ENCODE assay signal across 16 cellular contexts in genomic region chr10:3395487-3395886, GRCh38.
A peak's percentile ranks its signal among the peaks of the same experiment; 100 is the strongest.
DNase-seq lines count a peak whose midpoint lies in the region; ATAC-seq and TF ChIP-seq lines count a peak whose summit lies in the region.
"Had no signal": no experiment of that assay in that cellular context is flagged by ENCODE, and none has a peak within 500 bp of the region (broad histone marks: within the 10 kb centered on the region; RNA-seq: fewer than 3 reads in every experiment).

No MANE protein-coding gene starts in this region.

- H3K4me3 ChIP-seq in rectal smooth muscle tissue (ENCODE audit: low read length): no peak overlapping the region
- H3K4me3 ChIP-seq in H7 (ENCODE audit: insufficient read depth, low read depth, low read length): no peak overlapping the region
- H3K4me3 ChIP-seq: esophagus squamous epithelium, heart right ventricle, smooth muscle cell had no signal

- H3K4me1 ChIP-seq in rectal smooth muscle tissue (ENCODE audit: control insufficient read depth, insufficient read depth, low read length): peaks cover 12% of the 10 kb centered on the region

- no peak for TF ChIP-seq CTCF in VCaP (conservative IDR thresholded peaks at IDR 0.05)

- H3K27me3 ChIP-seq in rectal smooth muscle tissue (ENCODE audit: control insufficient read depth, insufficient read depth, low read length): no peaks in the 10 kb centered on the region
- H3K27me3 ChIP-seq in H7 (ENCODE audit: control insufficient read depth, insufficient read depth, low read length): no peaks in the 10 kb centered on the region
- H3K27me3 ChIP-seq: esophagus squamous epithelium, heart right ventricle had no signal

- no peak overlapping the region for H3K9ac ChIP-seq in rectal smooth muscle tissue (ENCODE audit: low read length)

- H3K36me3 ChIP-seq in rectal smooth muscle tissue (ENCODE audit: control insufficient read depth, insufficient read depth, low read length) (no peaks in the 10 kb centered on the region), H7 (replicated peaks; ENCODE audit: control insufficient read depth, insufficient read depth, low read length) (no peaks in the 10 kb centered on the region)
- H3K36me3 ChIP-seq: esophagus squamous epithelium, heart right ventricle had no signal

- DNase-seq in NCI-H1105 treated with DMSO at 0.1 percent for 48 hours (lab: John Stamatoyannopoulos, UW) (peak; percentile 1), NCI-H1105 (lab: John Stamatoyannopoulos, UW) (no peak), NCI-H2171 (lab: John Stamatoyannopoulos, UW) (peak; percentile 48), H7 (no peak), NCI-H187 (lab: John Stamatoyannopoulos, UW) (no peak)
- DNase-seq: activated effector memory CD4-positive, alpha-beta T cell treated with anti-CD3 and anti-CD28 coated beads, Interleukin-2, amount 50 U/mL, for 16 hours; esophagus squamous epithelium; heart right ventricle; midbrain; NCI-H446 treated with DMSO at 0.1 percent for 48 hours had no signal

- ATAC-seq in GM18502 (IDR thresholded peaks at IDR 0.05; ENCODE audit: poor library complexity, unreplicated experiment): no peak
- ATAC-seq: Panc1 had no signal

- peak overlapping the region; percentile 42 for H3K27ac ChIP-seq in VCaP
- H3K27ac ChIP-seq in rectal smooth muscle tissue (ENCODE audit: low read depth, low read length): peak overlapping the region; percentile 68
- H3K27ac ChIP-seq: 22Rv1, esophagus squamous epithelium had no signal

Comparison
In these comparisons a context has a peak if more than half of its experiments do, and no peak if none do; other contexts are left out.
1. DNase-seq: peak in NCI-H1105 treated with DMSO at 0.1 percent for 48 hours (single experiment) and NCI-H2171 (single experiment); none in NCI-H1105 (single experiment), H7 (single experiment) and NCI-H187 (0 of 2).